In the genomic region with DNA sequence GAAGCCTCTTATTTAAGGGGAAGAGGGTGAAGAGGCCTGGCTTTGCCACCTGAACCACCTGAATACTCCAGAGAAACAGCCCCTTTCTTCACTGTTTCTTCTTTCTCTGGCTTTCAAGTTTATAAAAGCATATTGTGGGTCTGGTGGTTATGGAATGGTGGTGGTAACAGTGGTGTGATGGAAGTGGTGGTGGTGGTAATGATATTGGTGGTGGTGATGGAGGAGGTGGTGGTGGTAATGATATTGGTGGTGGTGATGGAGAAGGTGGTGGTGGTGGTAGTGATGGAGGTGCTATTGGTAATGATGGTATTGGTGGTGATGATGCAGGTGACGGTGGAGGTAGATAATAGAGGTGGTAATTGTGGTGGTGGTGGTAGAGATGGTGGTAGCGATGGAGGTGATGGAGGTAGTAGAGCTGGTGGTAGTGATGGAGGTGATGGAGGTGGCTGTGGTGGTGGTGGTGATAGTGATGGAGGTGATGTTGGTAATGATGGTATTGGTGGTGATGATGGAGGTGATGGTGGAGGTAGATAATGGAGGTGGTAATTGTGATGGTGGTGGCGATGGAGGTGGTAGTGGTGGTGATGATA, we compare ENCODE assay signal across 1 cellular context.
TF ChIP-seq lines count a peak whose summit lies in the region.

No MANE protein-coding gene starts in this region.

TF ChIP-seq in HEK293, 187 proteins besides CTCF, POLR2A, EP300 and RAD21 (continued from another document):
- TF ChIP-seq, protein P1, sequence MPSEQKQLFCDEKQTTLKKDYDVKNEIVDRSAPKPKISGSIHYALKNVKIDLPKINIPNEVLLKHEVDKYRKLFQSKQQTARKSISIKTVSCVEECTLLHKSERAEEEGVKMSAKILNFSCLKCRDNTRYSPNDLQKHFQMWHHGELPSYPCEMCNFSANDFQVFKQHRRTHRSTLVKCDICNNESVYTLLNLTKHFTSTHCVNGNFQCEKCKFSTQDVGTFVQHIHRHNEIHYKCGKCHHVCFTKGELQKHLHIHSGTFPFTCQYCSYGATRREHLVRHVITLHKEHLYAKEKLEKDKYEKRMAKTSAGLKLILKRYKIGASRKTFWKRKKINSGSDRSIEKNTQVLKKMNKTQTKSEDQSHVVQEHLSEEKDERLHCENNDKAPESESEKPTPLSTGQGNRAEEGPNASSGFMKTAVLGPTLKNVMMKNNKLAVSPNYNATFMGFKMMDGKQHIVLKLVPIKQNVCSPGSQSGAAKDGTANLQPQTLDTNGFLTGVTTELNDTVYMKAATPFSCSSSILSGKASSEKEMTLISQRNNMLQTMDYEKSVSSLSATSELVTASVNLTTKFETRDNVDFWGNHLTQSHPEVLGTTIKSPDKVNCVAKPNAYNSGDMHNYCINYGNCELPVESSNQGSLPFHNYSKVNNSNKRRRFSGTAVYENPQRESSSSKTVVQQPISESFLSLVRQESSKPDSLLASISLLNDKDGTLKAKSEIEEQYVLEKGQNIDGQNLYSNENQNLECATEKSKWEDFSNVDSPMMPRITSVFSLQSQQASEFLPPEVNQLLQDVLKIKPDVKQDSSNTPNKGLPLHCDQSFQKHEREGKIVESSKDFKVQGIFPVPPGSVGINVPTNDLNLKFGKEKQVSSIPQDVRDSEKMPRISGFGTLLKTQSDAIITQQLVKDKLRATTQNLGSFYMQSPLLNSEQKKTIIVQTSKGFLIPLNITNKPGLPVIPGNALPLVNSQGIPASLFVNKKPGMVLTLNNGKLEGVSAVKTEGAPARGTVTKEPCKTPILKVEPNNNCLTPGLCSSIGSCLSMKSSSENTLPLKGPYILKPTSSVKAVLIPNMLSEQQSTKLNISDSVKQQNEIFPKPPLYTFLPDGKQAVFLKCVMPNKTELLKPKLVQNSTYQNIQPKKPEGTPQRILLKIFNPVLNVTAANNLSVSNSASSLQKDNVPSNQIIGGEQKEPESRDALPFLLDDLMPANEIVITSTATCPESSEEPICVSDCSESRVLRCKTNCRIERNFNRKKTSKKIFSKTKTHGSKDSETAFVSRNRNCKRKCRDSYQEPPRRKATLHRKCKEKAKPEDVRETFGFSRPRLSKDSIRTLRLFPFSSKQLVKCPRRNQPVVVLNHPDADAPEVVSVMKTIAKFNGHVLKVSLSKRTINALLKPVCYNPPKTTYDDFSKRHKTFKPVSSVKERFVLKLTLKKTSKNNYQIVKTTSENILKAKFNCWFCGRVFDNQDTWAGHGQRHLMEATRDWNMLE (tag by site-specific recombination; conservative IDR thresholded peaks at IDR 0.05; ENCODE audit: low read depth), result no peak
- TF ChIP-seq, protein P2, sequence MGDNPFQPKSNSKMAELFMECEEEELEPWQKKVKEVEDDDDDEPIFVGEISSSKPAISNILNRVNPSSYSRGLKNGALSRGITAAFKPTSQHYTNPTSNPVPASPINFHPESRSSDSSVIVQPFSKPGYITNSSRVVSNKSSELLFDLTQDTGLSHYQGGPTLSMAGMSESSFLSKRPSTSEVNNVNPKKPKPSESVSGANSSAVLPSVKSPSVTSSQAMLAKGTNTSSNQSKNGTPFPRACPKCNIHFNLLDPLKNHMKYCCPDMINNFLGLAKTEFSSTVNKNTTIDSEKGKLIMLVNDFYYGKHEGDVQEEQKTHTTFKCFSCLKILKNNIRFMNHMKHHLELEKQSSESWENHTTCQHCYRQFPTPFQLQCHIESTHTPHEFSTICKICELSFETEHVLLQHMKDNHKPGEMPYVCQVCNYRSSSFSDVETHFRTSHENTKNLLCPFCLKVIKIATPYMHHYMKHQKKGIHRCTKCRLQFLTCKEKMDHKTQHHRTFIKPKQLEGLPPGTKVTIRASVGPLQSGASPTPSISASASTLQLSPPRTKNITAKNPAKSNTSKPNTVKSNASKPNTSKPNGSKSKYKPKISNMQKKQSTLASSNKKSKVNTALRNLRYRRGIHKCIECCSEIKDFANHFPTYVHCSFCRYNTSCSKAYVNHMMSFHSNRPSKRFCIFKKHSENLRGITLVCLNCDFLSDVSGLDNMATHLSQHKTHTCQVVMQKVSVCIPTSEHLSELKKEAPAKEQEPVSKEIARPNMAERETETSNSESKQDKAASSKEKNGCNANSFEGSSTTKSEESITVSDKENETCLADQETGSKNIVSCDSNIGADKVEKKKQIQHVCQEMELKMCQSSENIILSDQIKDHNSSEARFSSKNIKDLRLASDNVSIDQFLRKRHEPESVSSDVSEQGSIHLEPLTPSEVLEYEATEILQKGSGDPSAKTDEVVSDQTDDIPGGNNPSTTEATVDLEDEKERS (tag by site-specific recombination; IDR thresholded peaks at IDR 0.05), result no peak
- TF ChIP-seq, protein P3, sequence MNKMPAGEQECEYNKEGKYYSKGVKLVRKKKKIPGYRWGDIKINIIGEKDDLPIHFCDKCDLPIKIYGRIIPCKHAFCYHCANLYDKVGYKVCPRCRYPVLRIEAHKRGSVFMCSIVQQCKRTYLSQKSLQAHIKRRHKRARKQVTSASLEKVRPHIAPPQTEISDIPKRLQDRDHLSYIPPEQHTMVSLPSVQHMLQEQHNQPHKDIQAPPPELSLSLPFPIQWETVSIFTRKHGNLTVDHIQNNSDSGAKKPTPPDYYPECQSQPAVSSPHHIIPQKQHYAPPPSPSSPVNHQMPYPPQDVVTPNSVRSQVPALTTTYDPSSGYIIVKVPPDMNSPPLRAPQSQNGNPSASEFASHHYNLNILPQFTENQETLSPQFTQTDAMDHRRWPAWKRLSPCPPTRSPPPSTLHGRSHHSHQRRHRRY (tag by site-specific recombination; IDR thresholded peaks at IDR 0.05), result no peak
- no peak for TF ChIP-seq ZFP3 (tag by site-specific recombination; IDR thresholded peaks at IDR 0.05; ENCODE audit: low read depth)
- no peak for TF ChIP-seq OSR2 (tag by site-specific recombination; IDR thresholded peaks at IDR 0.05)
- TF ChIP-seq MEIS1 (CRISPR knock-in tag; IDR thresholded peaks at IDR 0.05; ENCODE audit: borderline replicate concordance), result no peak
- TF ChIP-seq BCL11B (tag by site-specific recombination; IDR thresholded peaks at IDR 0.05; ENCODE audit: low read depth), result no peak
- TF ChIP-seq HOXA7 (CRISPR knock-in tag; IDR thresholded peaks at IDR 0.05; ENCODE audit: borderline replicate concordance), result no peak
- TF ChIP-seq ZNF776 (tag by site-specific recombination; IDR thresholded peaks at IDR 0.05; ENCODE audit: borderline replicate concordance), result 0 out of 2 replicates have a peak, but pooled peaks have one; percentile 27
- no peak for TF ChIP-seq ZNF211 (tag by site-specific recombination; IDR thresholded peaks at IDR 0.05; ENCODE audit: low read depth)
- TF ChIP-seq ZNF747 (tag by site-specific recombination; IDR thresholded peaks at IDR 0.05), result no peak
- TF ChIP-seq SCRT2 (tag by site-specific recombination; IDR thresholded peaks at IDR 0.05), result no peak
- TF ChIP-seq ZEB2 (tag by site-specific recombination; IDR thresholded peaks at IDR 0.05), result no peak
- TF ChIP-seq ZNF621 (tag by site-specific recombination; IDR thresholded peaks at IDR 0.05), result no peak
- TF ChIP-seq, protein P4, sequence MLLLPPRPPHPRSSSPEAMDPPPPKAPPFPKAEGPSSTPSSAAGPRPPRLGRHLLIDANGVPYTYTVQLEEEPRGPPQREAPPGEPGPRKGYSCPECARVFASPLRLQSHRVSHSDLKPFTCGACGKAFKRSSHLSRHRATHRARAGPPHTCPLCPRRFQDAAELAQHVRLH (tag by site-specific recombination; IDR thresholded peaks at IDR 0.05), result peak; percentile 60; the same call in 1 of the 2 replicates
- peak; percentile 95 for TF ChIP-seq ZNF600 (tag by site-specific recombination; IDR thresholded peaks at IDR 0.05)
- TF ChIP-seq, protein P5, sequence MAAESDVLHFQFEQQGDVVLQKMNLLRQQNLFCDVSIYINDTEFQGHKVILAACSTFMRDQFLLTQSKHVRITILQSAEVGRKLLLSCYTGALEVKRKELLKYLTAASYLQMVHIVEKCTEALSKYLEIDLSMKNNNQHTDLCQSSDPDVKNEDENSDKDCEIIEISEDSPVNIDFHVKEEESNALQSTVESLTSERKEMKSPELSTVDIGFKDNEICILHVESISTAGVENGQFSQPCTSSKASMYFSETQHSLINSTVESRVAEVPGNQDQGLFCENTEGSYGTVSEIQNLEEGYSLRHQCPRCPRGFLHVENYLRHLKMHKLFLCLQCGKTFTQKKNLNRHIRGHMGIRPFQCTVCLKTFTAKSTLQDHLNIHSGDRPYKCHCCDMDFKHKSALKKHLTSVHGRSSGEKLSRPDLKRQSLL (tag by site-specific recombination; IDR thresholded peaks at IDR 0.05), result peak; percentile 97; the same call in 1 of the 2 replicates
- TF ChIP-seq RBAK (tag by site-specific recombination; IDR thresholded peaks at IDR 0.05), result no peak
- TF ChIP-seq KLF7 (tag by site-specific recombination; IDR thresholded peaks at IDR 0.05; ENCODE audit: borderline replicate concordance), result no peak
- peak; percentile 72; the same call in 1 of the 2 replicates for TF ChIP-seq SALL2 (tag by site-specific recombination; IDR thresholded peaks at IDR 0.05; ENCODE audit: borderline replicate concordance)
